In genomic region chr2:42832289-42832634, GRCh38 we compare ENCODE assay signal across 2 cellular contexts.
TF ChIP-seq lines count a peak whose summit lies in the region.

No MANE protein-coding gene starts in this region.

TF ChIP-seq in GM12878, 131 proteins besides CTCF, POLR2A, EP300 and RAD21:
- TF ChIP-seq MEF2B (IDR thresholded peaks at IDR 0.05; ENCODE audit: partially characterized antibody, poor library complexity, severe bottlenecking): no peak
- peak; percentile 65; the same call in 1 of the 2 replicates for TF ChIP-seq YY1 (IDR thresholded peaks at IDR 0.05; ENCODE audit: low read depth, low read length)
- TF ChIP-seq IRF3 (IDR thresholded peaks at IDR 0.05): no peak
- TF ChIP-seq SUZ12 (IDR thresholded peaks at IDR 0.05; ENCODE audit: unreplicated experiment): no peak
- TF ChIP-seq KDM1A (IDR thresholded peaks at IDR 0.05; ENCODE audit: borderline replicate concordance): no peak
- no peak for TF ChIP-seq SP1 (IDR thresholded peaks at IDR 0.05; ENCODE audit: low read depth, low read length)
- no peak for TF ChIP-seq MYB (IDR thresholded peaks at IDR 0.05; ENCODE audit: borderline replicate concordance, low read depth, low read length)
- TF ChIP-seq TCF7 (IDR thresholded peaks at IDR 0.05; ENCODE audit: borderline replicate concordance): no peak

TF ChIP-seq in H1, 55 proteins besides CTCF, POLR2A, EP300 and RAD21:
- TF ChIP-seq GABPA (IDR thresholded peaks at IDR 0.05; ENCODE audit: borderline replicate concordance, insufficient read depth, low read length) (no peak), TEAD4 (IDR thresholded peaks at IDR 0.05; ENCODE audit: low read depth, low read length) (no peak), YY1 (IDR thresholded peaks at IDR 0.05; ENCODE audit: low read depth, low read length) (peak; percentile 82), E2F6 (IDR thresholded peaks at IDR 0.05) (no peak)
